1 cellular context compared by ENCODE assay signal in genomic region chr1:228225165-228225710, GRCh38.
A peak's percentile ranks its signal among the peaks of the same experiment; 100 is the strongest.
TF ChIP-seq lines count a peak whose summit lies in the region.

No MANE protein-coding gene starts in this region.

TF ChIP-seq in HepG2, 621 proteins besides CTCF, POLR2A, EP300 and RAD21:
- TF ChIP-seq TAF1 (CRISPR knock-in tag; IDR thresholded peaks at IDR 0.05) = 0 out of 2 replicates have a peak, but pooled peaks have one; percentile 3
- TF ChIP-seq ZNF431 (CRISPR knock-in tag; IDR thresholded peaks at IDR 0.05; ENCODE audit: borderline replicate concordance, low read depth) = no peak
